8 cellular contexts compared by ENCODE assay signal in genomic region chr16:88662843-88663606, GRCh38. TPM values are rescaled to one million over a fixed set of nuclear protein-coding genes. Genes with fewer than 3 reads are reported as not detected.
DNase-seq lines count a peak whose midpoint lies in the region; ATAC-seq and TF ChIP-seq lines count a peak whose summit lies in the region.

A gene with protein sequence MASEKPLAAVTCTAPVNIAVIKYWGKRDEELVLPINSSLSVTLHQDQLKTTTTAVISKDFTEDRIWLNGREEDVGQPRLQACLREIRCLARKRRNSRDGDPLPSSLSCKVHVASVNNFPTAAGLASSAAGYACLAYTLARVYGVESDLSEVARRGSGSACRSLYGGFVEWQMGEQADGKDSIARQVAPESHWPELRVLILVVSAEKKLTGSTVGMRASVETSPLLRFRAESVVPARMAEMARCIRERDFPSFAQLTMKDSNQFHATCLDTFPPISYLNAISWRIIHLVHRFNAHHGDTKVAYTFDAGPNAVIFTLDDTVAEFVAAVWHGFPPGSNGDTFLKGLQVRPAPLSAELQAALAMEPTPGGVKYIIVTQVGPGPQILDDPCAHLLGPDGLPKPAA (minus strand): TSS chr16:88663091. CDS start chr16:88663080, 11 bp downstream.

- H3K4me1 ChIP-seq in mucosa of descending colon (ENCODE audit: low read depth): peaks cover 9% of the 10 kb centered on the region

- intact Hi-C loops in mucosa of descending colon (cut with DNase I, micrococcal nuclease): no loop called here

- TF ChIP-seq CTCF in epithelial cell of esophagus (IDR thresholded peaks at IDR 0.05; ENCODE audit: insufficient read depth, low read depth, low read length, missing control alignments): no peak
- no peak for TF ChIP-seq CTCF in mucosa of descending colon (IDR thresholded peaks at IDR 0.05)

- peak; percentile 91 for DNase-seq in DMS 273 treated with DMSO at 0.1 percent for 48 hours (lab: John Stamatoyannopoulos, UW)
- peak; percentile 100 for DNase-seq in HuH-7.5 (ENCODE audit: low spot score)
- DNase-seq in OCI-M2 (lab: John Stamatoyannopoulos, UW; ENCODE audit: unreplicated experiment): peak; percentile 73
- peak; percentile 90 for DNase-seq in activated T-cell treated with anti-CD3 and anti-CD28 coated beads for 4 hours
- peak; percentile 99 for DNase-seq in epithelial cell of esophagus (ENCODE audit: low read depth)
- peak; percentile 96 to 99 (median 97) for DNase-seq in mucosa of descending colon
- DNase-seq in stimulated activated CD8-positive, alpha-beta memory T cell treated with anti-CD3 and anti-CD28 coated beads, Interleukin-4, amount 100 ng/mL, for 24 hours (ENCODE audit: low read depth): peak; percentile 91

- H3K4me3 ChIP-seq in epithelial cell of esophagus (ENCODE audit: low read length) (peak within 1 kb of the TSS; percentile 85), mucosa of descending colon (peak within 1 kb of the TSS; percentile 83)

- no peaks in the 10 kb centered on the region for H3K9me3 ChIP-seq in mucosa of descending colon

- H3K36me3 ChIP-seq in mucosa of descending colon (ENCODE audit: low read depth): no peaks in the 10 kb centered on the region

- ATAC-seq in GM21526 (IDR thresholded peaks at IDR 0.05; ENCODE audit: low FRiP score, unreplicated experiment) (peak; percentile 85), mucosa of descending colon (peak; percentile 97)

RNA-seq across cellular contexts. Expression of the gene that starts here (rescaled TPM):
- total RNA-seq in mucosa of descending colon: 10 to 100 TPM; 42.7 to 89.5 (median 72.5) TPM

Comparison
In these comparisons a context has a peak if more than half of its experiments do, and no peak if none do; other contexts are left out.
1. Peak in every context shown above with its lines: DNase-seq, ATAC-seq and H3K4me3 ChIP-seq.